8 cellular contexts compared by ENCODE assay signal in genomic region chr19:2770055-2771013, GRCh38. TPM values are rescaled to one million over a fixed set of nuclear protein-coding genes. Genes with fewer than 3 reads are reported as not detected.
DNase-seq lines count a peak whose midpoint lies in the region; ATAC-seq and TF ChIP-seq lines count a peak whose summit lies in the region.

No MANE protein-coding gene starts in this region.

- no peak overlapping the region for H2AFZ ChIP-seq in mammary epithelial cell (ENCODE audit: low read depth, low read length)

- no peak for TF ChIP-seq CTCF in breast epithelium (IDR thresholded peaks at IDR 0.05)
- TF ChIP-seq CTCF in mammary epithelial cell (conservative IDR thresholded peaks at IDR 0.05 in 1 of 2, IDR thresholded peaks at IDR 0.05 in 1 of 2; ENCODE audit: extremely low read depth in 1 of 2, insufficient read depth in 1 of 2, low read depth in 1 of 2, low read length in 2 of 2): no peak
- no peak for TF ChIP-seq CTCF in gastroesophageal sphincter (IDR thresholded peaks at IDR 0.05)

- WGBS in mammary epithelial cell (ENCODE audit: low coverage, missing lambda C conversion rate): 78% methylated on average over 28 of the region's 40 CpGs
- WGBS in gastroesophageal sphincter (ENCODE audit: low coverage in 1 of 2), 2 donors: 64% methylated on average over 6 of the region's 40 CpGs; no CpG with 5 or more reads in 1 of the 2 donors

- TF ChIP-seq EP300 in gastroesophageal sphincter (IDR thresholded peaks at IDR 0.05): no peak

- H3K9me3 ChIP-seq in breast epithelium (no peaks in the 10 kb centered on the region), mammary epithelial cell (replicated peaks; ENCODE audit: insufficient read depth, low read length) (no peaks in the 10 kb centered on the region), gastroesophageal sphincter (no peaks in the 10 kb centered on the region), muscle layer of colon (ENCODE audit: low read length) (no peaks in the 10 kb centered on the region)

- H3K36me3 ChIP-seq in breast epithelium (peaks cover 3% of the 10 kb centered on the region), mammary epithelial cell (ENCODE audit: insufficient read depth, low read length) (no peaks in the 10 kb centered on the region), gastroesophageal sphincter (peaks cover 0 to 50% of the 10 kb centered on the region in 2 donors), muscle layer of colon (ENCODE audit: insufficient read depth, low read length) (peaks cover 23% of the 10 kb centered on the region)

- peaks cover 4% of the 10 kb centered on the region for H4K20me1 ChIP-seq in mammary epithelial cell (ENCODE audit: insufficient read depth, low read length)

- dilution Hi-C loops in mammary epithelial cell (cut with HindIII; ENCODE audit: low sequenced_read_pairs): no loop called here

- BruUV-seq in mammary epithelial cell (replicated peaks; lab: Mats Ljungman, UMichigan): no TSS peak

- intact Hi-C loops in breast epithelium (cut with DNase I; ENCODE audit: low total_unique reads): no loop called here
- intact Hi-C loops in mammary epithelial cell (cut with micrococcal nuclease): no loop called here

- DNase-seq in breast epithelium (ENCODE audit: low spot score in 2 of 2) (peak in 1 of 2 donors; percentile 35), mammary epithelial cell (no peak), ureter (ENCODE audit: low spot score) (peak; percentile 75), NCI-H774 (lab: John Stamatoyannopoulos, UW) (no peak), NCI-H748 (lab: John Stamatoyannopoulos, UW; ENCODE audit: unreplicated experiment) (no peak)

- peak; percentile 82 for ATAC-seq in gastroesophageal sphincter
- no peak for ATAC-seq in HG03565 (IDR thresholded peaks at IDR 0.05; ENCODE audit: unreplicated experiment)

- H3K4me1 ChIP-seq in breast epithelium (no peaks in the 10 kb centered on the region), mammary epithelial cell (ENCODE audit: insufficient read depth, low read length) (no peaks in the 10 kb centered on the region), gastroesophageal sphincter (peaks cover 0 to 61% (median 33%) of the 10 kb centered on the region in 3 donors), muscle layer of colon (ENCODE audit: insufficient read depth, low read length) (peaks cover 13% of the 10 kb centered on the region)

- H3K79me2 ChIP-seq in mammary epithelial cell (ENCODE audit: insufficient read depth, low read length): peaks cover 79% of the 10 kb centered on the region

- CTCF ChIA-PET in mammary epithelial cell (lab: Charles Lee; ENCODE audit: low non-redundant PET): interaction anchor here (0.6 kb wide), 1 partner anchor 122 kb away, joined by 6 read pairs; no protein-coding TSS in a partner anchor

- H3K9ac ChIP-seq in mammary epithelial cell (ENCODE audit: insufficient read depth, low read length) (no peak overlapping the region), muscle layer of colon (ENCODE audit: low read length) (no peak overlapping the region)

- H3K27ac ChIP-seq in breast epithelium: peak overlapping the region; percentile 6 to 80
- H3K27ac ChIP-seq in mammary epithelial cell (ENCODE audit: insufficient read depth, low read depth, low read length): no peak overlapping the region
- peak overlapping the region; percentile 2 to 86 (median 79) for H3K27ac ChIP-seq in gastroesophageal sphincter
- peak overlapping the region; percentile 58 for H3K27ac ChIP-seq in muscle layer of colon (ENCODE audit: low read depth, low read length)

- no peak for TF ChIP-seq POLR2A in breast epithelium (IDR thresholded peaks at IDR 0.05)
- TF ChIP-seq POLR2A in gastroesophageal sphincter (IDR thresholded peaks at IDR 0.05): no peak

- in situ Hi-C loops in mammary epithelial cell (cut with MboI; ENCODE audit: low sequenced_read_pairs in 2 of 2): no loop called here

- peak overlapping the region in 1 of 3 donors; percentile 37 for H3K4me3 ChIP-seq in breast epithelium
- H3K4me3 ChIP-seq in mammary epithelial cell (replicated peaks in 1 of 3; ENCODE audit: insufficient read depth in 1 of 3, low read depth in 2 of 3, low read length in 3 of 3): no peak overlapping the region
- no peak overlapping the region for H3K4me3 ChIP-seq in gastroesophageal sphincter
- H3K4me3 ChIP-seq in muscle layer of colon (ENCODE audit: low read depth in 1 of 2, low read length in 2 of 2): no peak overlapping the region

- H3K27me3 ChIP-seq in breast epithelium: no peaks in the 10 kb centered on the region
- H3K27me3 ChIP-seq in mammary epithelial cell (ENCODE audit: insufficient read depth, low read length): no peaks in the 10 kb centered on the region
- H3K27me3 ChIP-seq in gastroesophageal sphincter: no peaks in the 10 kb centered on the region
- no peaks in the 10 kb centered on the region for H3K27me3 ChIP-seq in muscle layer of colon (ENCODE audit: control insufficient read depth in 1 of 2, insufficient read depth in 2 of 2, low read length in 2 of 2)

- H3K4me2 ChIP-seq in mammary epithelial cell (ENCODE audit: insufficient read depth, low read depth, low read length): no peak overlapping the region

RNA-seq across cellular contexts. Expression of gene SGTA, which starts 12.7 kb away (rescaled TPM):
- 10 to 100 TPM; 40.3 to 45.2 (median 42.1) TPM for total RNA-seq in breast epithelium
- total RNA-seq in mammary epithelial cell: 10 to 100 TPM; 52.5 to 71.3 TPM
- 101 TPM for polyA plus RNA-seq in mammary epithelial cell
- polyA minus RNA-seq in mammary epithelial cell: 132 TPM
- total RNA-seq in gastroesophageal sphincter: 10 to 100 TPM; 45.3 to 65.5 (median 47.2) TPM
- total RNA-seq in ureter: 45.7 TPM

RNA-seq across cellular contexts. Expression of gene THOP1, which starts 15.0 kb away (rescaled TPM):
- total RNA-seq in breast epithelium (10 to 100 TPM; 26.2 to 40.0 (median 39.1) TPM), mammary epithelial cell (10 to 100 TPM; 63.7 to 100.0 TPM), gastroesophageal sphincter (10 to 100 TPM; 26.9 to 58.4 (median 38.7) TPM), ureter (45.2 TPM)
- 94.8 TPM for polyA plus RNA-seq in mammary epithelial cell
- polyA minus RNA-seq in mammary epithelial cell: 130 TPM

RNA-seq across cellular contexts. Expression of gene SLC39A3, which starts 30.5 kb away (rescaled TPM):
- total RNA-seq in breast epithelium (10 to 100 TPM; 23.8 to 36.1 (median 27.2) TPM), mammary epithelial cell (10 to 100 TPM; 32.6 to 34.7 TPM), gastroesophageal sphincter (10 to 100 TPM; 26.3 to 42.7 (median 30.7) TPM), ureter (34.6 TPM)
- 24.8 TPM for polyA plus RNA-seq in mammary epithelial cell
- polyA minus RNA-seq in mammary epithelial cell: 46.4 TPM

RNA-seq across cellular contexts. Expression of gene DIRAS1, which starts 49.2 kb away (rescaled TPM):
- total RNA-seq in breast epithelium: 1 to 10 TPM in 2 of 3 donors, under 1 TPM in 1; 0.64 to 3.7 (median 3.6) TPM
- 1 to 10 TPM in 1 of 2 donors, under 1 TPM in 1; 0.42 to 4.3 TPM for total RNA-seq in mammary epithelial cell
- 0.09 TPM for polyA plus RNA-seq in mammary epithelial cell
- not detected for polyA minus RNA-seq in mammary epithelial cell
- total RNA-seq in gastroesophageal sphincter: 10 to 100 TPM in 3 of 4 donors, 1 to 10 TPM in 1; 4.7 to 25.8 (median 11.7) TPM
- total RNA-seq in ureter: 1.6 TPM

RNA-seq across cellular contexts. Expression of gene ZNF554, which starts 49.3 kb away (rescaled TPM):
- total RNA-seq in breast epithelium: 10 to 100 TPM in 1 of 3 donors, 1 to 10 TPM in 2; 2.1 to 10.4 (median 7.5) TPM
- 1 to 10 TPM; 4.0 to 5.8 TPM for total RNA-seq in mammary epithelial cell
- 1.8 TPM for polyA plus RNA-seq in mammary epithelial cell
- 2.5 TPM for polyA minus RNA-seq in mammary epithelial cell
- 1 to 10 TPM; 3.5 to 7.8 (median 5.5) TPM for total RNA-seq in gastroesophageal sphincter
- total RNA-seq in ureter: 6.1 TPM
